Comparison of ENCODE assay signal across 14 cellular contexts in the genomic region with DNA sequence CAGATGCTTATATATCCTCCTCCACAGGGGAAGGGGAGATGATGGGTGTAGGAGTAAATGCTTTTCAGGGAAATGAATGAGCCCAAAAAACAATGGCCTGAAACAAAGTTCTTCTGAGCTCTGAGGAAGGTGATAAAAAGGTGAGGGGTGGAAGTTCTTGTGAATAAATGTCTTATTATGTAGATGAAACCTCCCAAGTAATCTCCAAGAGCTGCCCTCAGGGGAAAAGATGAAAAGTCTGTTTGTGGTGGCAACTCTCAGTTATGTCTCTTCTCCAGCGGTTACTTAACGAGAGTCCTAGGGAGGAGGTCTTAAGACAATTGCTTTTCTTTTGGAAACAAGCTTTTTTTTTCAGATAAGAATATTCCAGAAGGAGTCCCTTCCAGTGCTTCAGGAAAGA.
A peak's percentile ranks its signal among the peaks of the same experiment; 100 is the strongest.
DNase-seq lines count a peak whose midpoint lies in the region; ATAC-seq lines count a peak whose summit lies in the region.
"Had no signal": no experiment of that assay in that cellular context is flagged by ENCODE, and none has a peak within 500 bp of the region (broad histone marks: within the 10 kb centered on the region; RNA-seq: fewer than 3 reads in every experiment).

No MANE protein-coding gene starts in this region.

- peak; percentile 68 to 86 for DNase-seq in HAP-1 (ENCODE audit: low spot score in 2 of 2)
- peak; percentile 7 for DNase-seq in NCI-H226
- DNase-seq in SK-MEL-5 (ENCODE audit: low read depth, low spot score): peak; percentile 59
- DNase-seq in NOMO-1 treated with dmso at 0.1 percent for 144 hours (lab: John Stamatoyannopoulos, UW; ENCODE audit: unreplicated experiment): no peak
- DNase-seq in midbrain (lab: John Stamatoyannopoulos, UW): no peak
- DNase-seq: C1 segment of cervical spinal cord; Caco-2; CD4-positive, alpha-beta memory T cell; DMS153; DND-41; GM23248; H7 had no signal

- H3K27me3 ChIP-seq in HAP-1 (ENCODE audit: low read depth): no peaks in the 10 kb centered on the region

- in situ Hi-C loops in HAP-1 (cut with MboI; ENCODE audit: low sequenced_read_pairs): no loop called here
- in situ Hi-C loops in SK-MEL-5 (cut with HindIII; ENCODE audit: low pct_unique_long_range_greater_than_20kb, low sequenced_read_pairs): no loop called here

- H3K36me3 ChIP-seq in HAP-1 (replicated peaks): no peaks in the 10 kb centered on the region

- H3K9me3 ChIP-seq in HAP-1: no peaks in the 10 kb centered on the region; the same call in 1 of the 2 replicates
- H3K9me3 ChIP-seq: Caco-2 had no signal

- ATAC-seq in HG03097 (IDR thresholded peaks at IDR 0.05; ENCODE audit: low FRiP score, unreplicated experiment): no peak
- ATAC-seq: HCT116 had no signal

- H3K4me3 ChIP-seq in HAP-1: no peak overlapping the region
- H3K4me3 ChIP-seq: GM23248 had no signal

- H3K4me1 ChIP-seq in HAP-1: peaks cover 7% of the 10 kb centered on the region; the same call in 1 of the 2 replicates
- H3K4me1 ChIP-seq: Caco-2 had no signal

Comparison
In these comparisons a context has a peak if more than half of its experiments do, and no peak if none do; other contexts are left out.
1. DNase-seq: peak in HAP-1 (2 of 2), NCI-H226 (single experiment) and SK-MEL-5 (single experiment); none in NOMO-1 treated with dmso at 0.1 percent for 144 hours (single experiment) and midbrain (single experiment).